ENCODE assay signal across 8 cellular contexts in genomic region chr14:91078095-91078737, GRCh38. TPM values are rescaled to one million over a fixed set of nuclear protein-coding genes. Genes with fewer than 3 reads are reported as not detected.
A peak's percentile ranks its signal among the peaks of the same experiment; 100 is the strongest.
DNase-seq lines count a peak whose midpoint lies in the region; ATAC-seq, FAIRE-seq and TF ChIP-seq lines count a peak whose summit lies in the region.

No MANE protein-coding gene starts in this region.

- H3K27me3 ChIP-seq in GM23338 (ENCODE audit: insufficient read depth) (no peaks in the 10 kb centered on the region), pancreas (no peaks in the 10 kb centered on the region), thyroid gland (no peaks in the 10 kb centered on the region)
- H3K27me3 ChIP-seq in naive thymus-derived CD4-positive, alpha-beta T cell (ENCODE audit: control insufficient read depth in 2 of 2, insufficient read depth in 2 of 2, low read length in 2 of 2): no peaks in the 10 kb centered on the region

- no peak for TF ChIP-seq POLR2A in thyroid gland (IDR thresholded peaks at IDR 0.05)

- POLR2A ChIA-PET in GM10248 (lab: Yijun Ruan, JAX): no interaction called here
- POLR2A ChIA-PET in naive thymus-derived CD4-positive, alpha-beta T cell (lab: Charles Lee): interaction anchor here (0.6 to 1.9 kb wide), 12 partner anchors 9 to 67 kb away, joined by 3 to 17 read pairs (median 4); partner anchors contain the start of genes DGLUCY and RPS6KA5

- H3K27ac ChIP-seq in GM23338 (ENCODE audit: low read depth) (no peak overlapping the region), pancreas (no peak overlapping the region), thyroid gland (no peak overlapping the region)
- no peak overlapping the region for H3K27ac ChIP-seq in naive thymus-derived CD4-positive, alpha-beta T cell (ENCODE audit: low read depth, low read length)

- no peaks in the 10 kb centered on the region for H3K36me3 Mint-ChIP-seq in GM23338 (ENCODE audit: low read depth)
- H3K36me3 Mint-ChIP-seq in naive thymus-derived CD4-positive, alpha-beta T cell: peaks cover 0 to 20% (median 0%) of the 10 kb centered on the region in 5 donors

- H3K9me2 ChIP-seq in GM23338 (ENCODE audit: insufficient read depth): no peaks in the 10 kb centered on the region

- no peak overlapping the region for H3K4me3 Mint-ChIP-seq in GM23338
- peak overlapping the region; percentile 56 to 85 (median 72) for H3K4me3 Mint-ChIP-seq in naive thymus-derived CD4-positive, alpha-beta T cell

- intact Hi-C loops in naive thymus-derived CD4-positive, alpha-beta T cell (cut with micrococcal nuclease): loop anchor here (1.0 kb wide), 5 partner anchors 11 to 56 kb away; partner anchors contain the start of genes DGLUCY (in 2 of the 2) and RPS6KA5 (in 1 of the 2)
- intact Hi-C loops in pancreas (cut with DNase I): no loop called here
- intact Hi-C loops in left colon (cut with DNase I, micrococcal nuclease): no loop called here
- intact Hi-C loops in thyroid gland (cut with DNase I): no loop called here

- FAIRE-seq in pancreas (lab: Jason Lieb, UNC): no peak

- H4K20me1 ChIP-seq in GM23338 (replicated peaks; ENCODE audit: insufficient read depth): no peaks in the 10 kb centered on the region

- peaks cover 4% of the 10 kb centered on the region for H3K4me1 Mint-ChIP-seq in GM23338
- H3K4me1 Mint-ChIP-seq in naive thymus-derived CD4-positive, alpha-beta T cell: peaks cover 24 to 63% (median 37%) of the 10 kb centered on the region in 7 donors

- H3K4me3 ChIP-seq in GM23338: no peak overlapping the region
- H3K4me3 ChIP-seq in naive thymus-derived CD4-positive, alpha-beta T cell (ENCODE audit: low read length): no peak overlapping the region
- H3K4me3 ChIP-seq in pancreas: no peak overlapping the region
- H3K4me3 ChIP-seq in thyroid gland (replicated peaks in 1 of 3): no peak overlapping the region

- H3K36me3 ChIP-seq in GM23338 (ENCODE audit: insufficient read depth): no peaks in the 10 kb centered on the region
- no peaks in the 10 kb centered on the region for H3K36me3 ChIP-seq in naive thymus-derived CD4-positive, alpha-beta T cell (ENCODE audit: control insufficient read depth in 2 of 3, insufficient read depth in 3 of 3, low read length in 3 of 3)
- H3K36me3 ChIP-seq in pancreas: no peaks in the 10 kb centered on the region
- H3K36me3 ChIP-seq in thyroid gland: no peaks in the 10 kb centered on the region

- TF ChIP-seq CTCF in GM10248 (IDR thresholded peaks at IDR 0.05; ENCODE audit: control extremely low read depth, extremely low read depth, low read depth, missing control alignments): no peak
- no peak for TF ChIP-seq CTCF in GM23338 (conservative IDR thresholded peaks at IDR 0.05; ENCODE audit: low read depth in 2 of 2)
- no peak for TF ChIP-seq CTCF in pancreas (IDR thresholded peaks at IDR 0.05)
- TF ChIP-seq CTCF in thyroid gland (IDR thresholded peaks at IDR 0.05): no peak

- H3K27me3 Mint-ChIP-seq in GM23338 (ENCODE audit: insufficient read depth, low read depth, poor library complexity): peaks cover 5% of the 10 kb centered on the region
- peaks cover 0 to 2% (median 0%) of the 10 kb centered on the region in 5 donors for H3K27me3 Mint-ChIP-seq in naive thymus-derived CD4-positive, alpha-beta T cell

- H3K4me2 ChIP-seq in GM23338: no peak overlapping the region; the same call in 1 of the 2 replicates

- peak; percentile 42 for DNase-seq in GM10248 (ENCODE audit: extremely low spot score)
- no peak for DNase-seq in GM23338 (ENCODE audit: low spot score)
- peak; percentile 9 for DNase-seq in T-helper 22 cell (ENCODE audit: low read depth)
- peak in 8 of 9 donors; percentile 52 to 88 (median 82) for DNase-seq in naive thymus-derived CD4-positive, alpha-beta T cell
- no peak for DNase-seq in pancreas
- DNase-seq in NCI-H69 (lab: John Stamatoyannopoulos, UW): no peak
- DNase-seq in left colon: no peak
- no peak for DNase-seq in thyroid gland

- H3K79me2 ChIP-seq in GM23338 (replicated peaks; ENCODE audit: insufficient read depth): no peaks in the 10 kb centered on the region

- H3K4me1 ChIP-seq in GM23338 (ENCODE audit: insufficient read depth): no peaks in the 10 kb centered on the region
- H3K4me1 ChIP-seq in naive thymus-derived CD4-positive, alpha-beta T cell (ENCODE audit: control insufficient read depth in 2 of 2, insufficient read depth in 2 of 2, low read length in 2 of 2): peaks cover 10 to 17% of the 10 kb centered on the region in 2 donors
- no peaks in the 10 kb centered on the region for H3K4me1 ChIP-seq in pancreas
- H3K4me1 ChIP-seq in thyroid gland: no peaks in the 10 kb centered on the region

- no peak overlapping the region for H3K27ac Mint-ChIP-seq in GM23338
- peak overlapping the region; percentile 32 to 92 (median 82) for H3K27ac Mint-ChIP-seq in naive thymus-derived CD4-positive, alpha-beta T cell

- 94% methylated on average over 9 of the region's 9 CpGs for WGBS in pancreas, 2 donors
- 94 to 95% methylated on average over 9 of the region's 9 CpGs for whole genome bisulfite sequencing in thyroid gland, 2 donors

- ATAC-seq in GM23338 (no peak), pancreas (no peak), left colon (no peak)
- ATAC-seq in naive thymus-derived CD4-positive, alpha-beta T cell: peak; percentile 98

- H2AFZ ChIP-seq in GM23338: peak overlapping the region; percentile 87; the same call in 1 of the 2 replicates

- H3K9me3 Mint-ChIP-seq in GM23338: no peaks in the 10 kb centered on the region; the same call in 2 of the 3 replicates
- no peaks in the 10 kb centered on the region for H3K9me3 Mint-ChIP-seq in naive thymus-derived CD4-positive, alpha-beta T cell

- H3F3A ChIP-seq in GM23338 (replicated peaks; ENCODE audit: low read depth): no peaks in the 10 kb centered on the region

- H3K9me3 ChIP-seq in naive thymus-derived CD4-positive, alpha-beta T cell (ENCODE audit: control insufficient read depth in 2 of 3, low read length in 3 of 3): no peaks in the 10 kb centered on the region
- H3K9me3 ChIP-seq in pancreas (no peaks in the 10 kb centered on the region), thyroid gland (no peaks in the 10 kb centered on the region)

- CTCF ChIA-PET in GM10248 (lab: Yijun Ruan, JAX): interaction anchor here (0.8 to 1.9 kb wide), 5 partner anchors 16 to 175 kb away, joined by 3 to 6 read pairs (median 4); no protein-coding TSS in a partner anchor
- CTCF ChIA-PET in naive thymus-derived CD4-positive, alpha-beta T cell (lab: Charles Lee): interaction anchor here (0.6 to 1.7 kb wide), 6 partner anchors 11 to 95 kb away, joined by 3 to 5 read pairs (median 4); partner anchors contain the start of genes DGLUCY and RPS6KA5

TF ChIP-seq in GM23338, 12 proteins besides CTCF, POLR2A, EP300 and RAD21:
- no peak for TF ChIP-seq EZH2 (IDR thresholded peaks at IDR 0.05; ENCODE audit: low read depth, unreplicated experiment)
- TF ChIP-seq CREB1 (CRISPR knock-in tag; IDR thresholded peaks at IDR 0.05; ENCODE audit: low read depth): no peak
- no peak for TF ChIP-seq JUNB (IDR thresholded peaks at IDR 0.05; ENCODE audit: unreplicated experiment)
- no peak for TF ChIP-seq STAT1 (IDR thresholded peaks at IDR 0.05; ENCODE audit: unreplicated experiment)
- TF ChIP-seq ZNF331 (CRISPR knock-in tag; IDR thresholded peaks at IDR 0.05; ENCODE audit: low read depth): no peak

RNA-seq across cellular contexts. Expression of gene RPS6KA5, which starts 17.8 kb away (rescaled TPM):
- total RNA-seq in GM23338 (2014; rRNA removed; shearing (Covaris generic)): 2.0 and 2.1 TPM in 2 replicates
- polyA plus RNA-seq in GM23338 (2016; fragmentation: Nextera tagmentation; extraction: Ambion mirVana) (2.1 and 2.4 TPM in 2 replicates), pancreas (1 to 10 TPM in 1 of 2 donors, under 1 TPM in 1; 0.95 to 1.1 TPM)
- total RNA-seq in naive thymus-derived CD4-positive, alpha-beta T cell: 10 to 100 TPM; 31.9 to 43.5 (median 34.3) TPM
- 10 to 100 TPM; 17.7 to 26.8 TPM for polyA plus RNA-seq in naive thymus-derived CD4-positive, alpha-beta T cell
- total RNA-seq in pancreas (1 to 10 TPM; 2.5 to 3.5 (median 3.2) TPM), left colon (10 to 100 TPM; 22.1 to 23.3 TPM), thyroid gland (10 to 100 TPM in 1 of 4 donors, 1 to 10 TPM in 3; 6.4 to 17.4 (median 8.9) TPM)

RNA-seq across cellular contexts. Expression of gene DGLUCY, which starts 35.7 kb away (rescaled TPM):
- 26.2 and 31.6 TPM in 2 replicates for total RNA-seq in GM23338 (2014; rRNA removed; shearing (Covaris generic))
- polyA plus RNA-seq in GM23338 (2016; fragmentation: Nextera tagmentation; extraction: Ambion mirVana) (14.0 and 14.6 TPM in 2 replicates), pancreas (10 to 100 TPM; 24.9 to 31.9 TPM)
- total RNA-seq in naive thymus-derived CD4-positive, alpha-beta T cell: 100 to 1,000 TPM in 2 of 5 experiments, 10 to 100 TPM in 3; 63.7 to 108 (median 95.9) TPM
- polyA plus RNA-seq in naive thymus-derived CD4-positive, alpha-beta T cell: 10 to 100 TPM; 31.1 to 41.7 TPM
- total RNA-seq in pancreas (10 to 100 TPM; 11.9 to 43.4 (median 21.4) TPM), left colon (100 to 1,000 TPM in 1 of 2 donors, 10 to 100 TPM in 1; 98.7 to 107 TPM), thyroid gland (100 to 1,000 TPM in 3 of 4 donors, 10 to 100 TPM in 1; 58.0 to 125 (median 103) TPM)

Comparison
In these comparisons a context has a peak if more than half of its experiments do, and no peak if none do; other contexts are left out.
1. DNase-seq: peak in GM10248 (single experiment), T-helper 22 cell (single experiment) and naive thymus-derived CD4-positive, alpha-beta T cell (8 of 9); none in GM23338 (single experiment), pancreas (0 of 6), NCI-H69 (single experiment), left colon (0 of 2) and thyroid gland (0 of 2).
2. intact Hi-C loops: an anchor here in naive thymus-derived CD4-positive, alpha-beta T cell (1.0 kb wide); none called in pancreas, left colon and thyroid gland.